1 cellular context compared by ENCODE assay signal in the genomic region with DNA sequence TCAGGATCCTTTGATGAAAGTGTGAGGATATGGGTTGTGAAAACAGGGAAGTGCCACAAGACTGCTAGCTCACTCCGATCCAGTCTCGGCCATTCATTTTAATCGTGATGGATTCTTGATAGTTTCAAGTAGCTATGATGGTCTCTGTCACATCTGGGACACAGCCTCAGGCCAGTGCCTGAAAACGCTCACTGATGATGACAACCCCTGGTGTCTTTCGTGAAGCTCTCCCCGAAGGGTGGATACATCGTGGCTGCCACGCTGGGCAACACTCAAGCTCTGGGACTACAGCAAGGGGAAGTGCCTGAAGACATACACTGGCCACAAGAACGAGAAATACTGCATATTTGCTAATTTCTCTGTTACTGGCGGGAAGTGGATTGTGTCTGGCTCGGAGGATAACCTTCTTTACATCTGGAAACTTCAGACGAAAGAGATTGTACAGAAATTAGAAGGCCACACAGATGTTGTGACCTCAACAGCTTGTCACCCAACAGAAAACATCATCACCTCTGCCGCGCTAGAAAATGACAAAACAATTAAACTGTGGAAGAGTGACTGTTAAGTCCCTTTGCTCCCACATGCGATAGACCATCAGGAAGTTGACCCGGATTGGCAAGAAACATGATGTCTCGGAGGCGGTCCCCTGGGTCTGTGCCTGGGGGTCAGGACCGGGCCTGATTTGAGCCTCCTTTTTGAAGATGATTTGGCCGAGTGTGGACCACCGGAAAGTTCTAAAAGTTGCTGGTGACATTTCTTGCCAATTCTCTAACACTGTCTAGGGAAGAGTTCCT.
TF ChIP-seq lines count a peak whose summit lies in the region.

No MANE protein-coding gene starts in this region.

TF ChIP-seq in H1, 55 proteins besides CTCF, POLR2A, EP300 and RAD21:
- no peak for TF ChIP-seq HDAC2 (IDR thresholded peaks at IDR 0.05; ENCODE audit: borderline replicate concordance in 1 of 2, low read depth in 2 of 2, low read length in 2 of 2)
- TF ChIP-seq RXRA (IDR thresholded peaks at IDR 0.05; ENCODE audit: insufficient read depth, low read depth, low read length) = no peak
- no peak for TF ChIP-seq GTF2F1 (IDR thresholded peaks at IDR 0.05; ENCODE audit: borderline replicate concordance, low read depth, low read length)
- TF ChIP-seq KDM5A (IDR thresholded peaks at IDR 0.05; ENCODE audit: low read length) = no peak
- TF ChIP-seq, protein P1, sequence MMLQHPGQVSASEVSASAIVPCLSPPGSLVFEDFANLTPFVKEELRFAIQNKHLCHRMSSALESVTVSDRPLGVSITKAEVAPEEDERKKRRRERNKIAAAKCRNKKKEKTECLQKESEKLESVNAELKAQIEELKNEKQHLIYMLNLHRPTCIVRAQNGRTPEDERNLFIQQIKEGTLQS (IDR thresholded peaks at IDR 0.05; ENCODE audit: insufficient read depth, low read depth, low read length) = no peak
